ENCODE assay signal across 1 cellular context in genomic region chr12:82474798-82475184, GRCh38.
TF ChIP-seq lines count a peak whose summit lies in the region.

No MANE protein-coding gene starts in this region.

TF ChIP-seq in GM23338, 12 proteins besides CTCF, POLR2A, EP300 and RAD21 (continued from another document):
- TF ChIP-seq CREB1 (CRISPR knock-in tag; IDR thresholded peaks at IDR 0.05; ENCODE audit: low read depth): no peak
- no peak for TF ChIP-seq REST (IDR thresholded peaks at IDR 0.05; ENCODE audit: unreplicated experiment)
- TF ChIP-seq STAT1 (IDR thresholded peaks at IDR 0.05; ENCODE audit: unreplicated experiment): no peak
TF ChIP-seq in GM23338: peak in this region for 0.
